9 cellular contexts compared by ENCODE assay signal in genomic region chr2:231563378-231563961, GRCh38. TPM values are rescaled to one million over a fixed set of nuclear protein-coding genes. Genes with fewer than 3 reads are reported as not detected.
DNase-seq lines count a peak whose midpoint lies in the region; ATAC-seq, FAIRE-seq and TF ChIP-seq lines count a peak whose summit lies in the region.
"Had no signal": no experiment of that assay in that cellular context is flagged by ENCODE, and none has a peak within 500 bp of the region (broad histone marks: within the 10 kb centered on the region; RNA-seq: fewer than 3 reads in every experiment).

No MANE protein-coding gene starts in this region.

- TF ChIP-seq CTCF in PC-9 (conservative IDR thresholded peaks at IDR 0.05): peak; percentile 62
- peak in 2 of 3 donors; percentile 26 to 44 for TF ChIP-seq CTCF in breast epithelium (IDR thresholded peaks at IDR 0.05)
- TF ChIP-seq CTCF in keratinocyte (optimal IDR thresholded peaks at IDR 0.05 in 1 of 3, IDR thresholded peaks at IDR 0.05 in 1 of 3, conservative IDR thresholded peaks at IDR 0.05 in 1 of 3; ENCODE audit: extremely low read depth in 1 of 3, insufficient read depth in 2 of 3, low read length in 3 of 3): peak; percentile 70 to 93 (median 88)

- H3K4me3 ChIP-seq in PC-9 (no peak overlapping the region), breast epithelium (no peak overlapping the region), keratinocyte (ENCODE audit: control insufficient read depth in 2 of 3, extremely low read depth in 1 of 3, insufficient read depth in 2 of 3, low read depth in 1 of 3, low read length in 3 of 3) (no peak overlapping the region)

- no peaks in the 10 kb centered on the region for H3K27me3 ChIP-seq in PC-9 (ENCODE audit: insufficient read depth, low read depth)
- H3K27me3 ChIP-seq in breast epithelium: no peaks in the 10 kb centered on the region
- no peaks in the 10 kb centered on the region for H3K27me3 ChIP-seq in keratinocyte (ENCODE audit: control insufficient read depth, extremely low read depth, insufficient read depth, low read length)

- no peak overlapping the region for H3K9ac ChIP-seq in keratinocyte (ENCODE audit: control insufficient read depth, extremely low read depth, insufficient read depth, low read length)

- no peaks in the 10 kb centered on the region for H3F3A ChIP-seq in PC-9 (ENCODE audit: insufficient read depth, low read depth)

- peak; percentile 68 for DNase-seq in Daoy (ENCODE audit: low read depth)
- peak in 1 of 2 experiments; percentile 61 for DNase-seq in PC-9
- peak in 1 of 2 donors; percentile 21 for DNase-seq in breast epithelium (ENCODE audit: low spot score in 2 of 2)
- peak; percentile 28 for DNase-seq in keratinocyte (ENCODE audit: low read depth, low spot score)
- peak; percentile 64 for DNase-seq in stimulated activated CD8-positive, alpha-beta memory T cell treated with anti-CD3 and anti-CD28 coated beads, Interleukin-4, amount 100 ng/mL, for 48 hours

- H3K4me1 ChIP-seq in PC-9 (replicated peaks; ENCODE audit: insufficient read depth) (no peaks in the 10 kb centered on the region), breast epithelium (no peaks in the 10 kb centered on the region), keratinocyte (ENCODE audit: control insufficient read depth, extremely low read depth, insufficient read depth, low read length) (no peaks in the 10 kb centered on the region)

- intact Hi-C loops in PC-9 (cut with micrococcal nuclease; ENCODE audit: unreplicated experiment): loop anchor here (1.0 kb wide), 4 partner anchors 38 to 152 kb away; no protein-coding TSS in a partner anchor
- intact Hi-C loops in breast epithelium (cut with DNase I; ENCODE audit: low total_unique reads): no loop called here

- no peaks in the 10 kb centered on the region for H4K20me1 ChIP-seq in PC-9 (ENCODE audit: insufficient read depth)
- H4K20me1 ChIP-seq in keratinocyte (ENCODE audit: control insufficient read depth, extremely low read depth, insufficient read depth, low read length): no peaks in the 10 kb centered on the region

- H3K36me3 ChIP-seq in PC-9 (ENCODE audit: low read depth): no peaks in the 10 kb centered on the region
- no peaks in the 10 kb centered on the region for H3K36me3 ChIP-seq in breast epithelium
- H3K36me3 ChIP-seq in keratinocyte (ENCODE audit: control insufficient read depth in 2 of 2, extremely low read depth in 1 of 2, insufficient read depth in 2 of 2, low read length in 2 of 2): no peaks in the 10 kb centered on the region

- TF ChIP-seq POLR2A in breast epithelium (IDR thresholded peaks at IDR 0.05): no peak

- POLR2A ChIA-PET in PC-9 (lab: Charles Lee; ENCODE audit: unreplicated experiment): interaction anchor here (0.9 kb wide), 1 partner anchor 111 kb away, joined by 6 read pairs; no protein-coding TSS in a partner anchor

- no peak overlapping the region for H3K27ac ChIP-seq in PC-9
- H3K27ac ChIP-seq in breast epithelium: no peak overlapping the region
- no peak overlapping the region for H3K27ac ChIP-seq in keratinocyte (ENCODE audit: control insufficient read depth, insufficient read depth, low read length)

- no peaks in the 10 kb centered on the region for H3K9me1 ChIP-seq in keratinocyte (ENCODE audit: control insufficient read depth, extremely low read depth, insufficient read depth, low read length)

- H3K9me2 ChIP-seq in PC-9 (ENCODE audit: insufficient read depth): no peaks in the 10 kb centered on the region

- FAIRE-seq in keratinocyte (lab: Jason Lieb, UNC): peak; percentile 89

- dilution Hi-C loops in keratinocyte (cut with MboI; ENCODE audit: extremely low pct_ligation_motif_present, low sequenced_read_pairs): no loop called here

- ATAC-seq in HG03280 (IDR thresholded peaks at IDR 0.05; ENCODE audit: unreplicated experiment) (peak; percentile 63), GM18858 (IDR thresholded peaks at IDR 0.05; ENCODE audit: unreplicated experiment) (no peak), GM21526 (IDR thresholded peaks at IDR 0.05; ENCODE audit: low FRiP score, unreplicated experiment) (no peak)

- no peak overlapping the region for H3K4me2 ChIP-seq in PC-9
- H3K4me2 ChIP-seq in keratinocyte (ENCODE audit: control insufficient read depth, extremely low read depth, insufficient read depth, low read depth, low read length): no peak overlapping the region

- CTCF ChIA-PET in PC-9 (lab: Charles Lee): interaction anchor here (0.6 to 1.3 kb wide), 7 partner anchors 18 to 112 kb away, joined by 3 to 6 read pairs (median 4); no protein-coding TSS in a partner anchor

- H2AFZ ChIP-seq in PC-9 (no peak overlapping the region), keratinocyte (ENCODE audit: control insufficient read depth, low read length) (no peak overlapping the region)

- H3K9me3 ChIP-seq in PC-9 (ENCODE audit: insufficient read depth, low read depth): no peaks in the 10 kb centered on the region
- H3K9me3 ChIP-seq in breast epithelium: no peaks in the 10 kb centered on the region
- no peaks in the 10 kb centered on the region for H3K9me3 ChIP-seq in keratinocyte (ENCODE audit: control insufficient read depth, low read depth, low read length)

- H3K79me2 ChIP-seq in PC-9 (ENCODE audit: low read depth): no peaks in the 10 kb centered on the region
- H3K79me2 ChIP-seq in keratinocyte (ENCODE audit: control insufficient read depth, insufficient read depth, low read length): no peaks in the 10 kb centered on the region

- BruUV-seq in PC-9 (replicated peaks; lab: Mats Ljungman, UMichigan): no TSS peak

RNA-seq across cellular contexts. Expression of gene TEX44, which starts 29.2 kb away (rescaled TPM):
- total RNA-seq in Daoy (2014; rRNA removed; shearing (Covaris generic)): not detected in 2 replicates
- total RNA-seq in PC-9 (2021) (not detected in 2 replicates), breast epithelium (not detected)
- not detected in 3 replicates for polyA plus RNA-seq in keratinocyte
- not detected for polyA plus RNA-seq in keratinocyte (2011; ENCODE audit: low read depth)
- not detected in 2 replicates for polyA plus RNA-seq in keratinocyte (2011; cell fraction: cytosol; rRNA removed)
- not detected in 2 replicates for polyA plus RNA-seq in keratinocyte (2011; cell fraction: nucleus; rRNA removed)
- not detected in 2 replicates for polyA plus RNA-seq in keratinocyte (2012; ENCODE audit: low replicate concordance)
- polyA minus RNA-seq in keratinocyte: not detected in 3 replicates
- not detected for polyA minus RNA-seq in keratinocyte (2011; cell fraction: cytosol; rRNA and poly(A)+ RNA removed)
- not detected in 2 replicates for polyA minus RNA-seq in keratinocyte (2011; cell fraction: nucleus; rRNA and poly(A)+ RNA removed)
- total RNA-seq: urinary bladder had no signal
- polyA plus RNA-seq: urinary bladder had no signal

RNA-seq across cellular contexts. Expression of gene NMUR1, which starts 33.2 kb away (rescaled TPM):
- total RNA-seq in Daoy (2014; rRNA removed; shearing (Covaris generic)): 0.09 TPM in 1 of 2 replicates, not detected in the other
- not detected in 2 replicates for total RNA-seq in PC-9 (2021)
- 1 to 10 TPM in 1 of 3 donors, under 1 TPM in 1, not detected in 1; under 0.01 to 3.8 TPM for total RNA-seq in breast epithelium
- not detected in 3 replicates for polyA plus RNA-seq in keratinocyte
- not detected for polyA plus RNA-seq in keratinocyte (2011; ENCODE audit: low read depth)
- polyA plus RNA-seq in keratinocyte (2011; cell fraction: cytosol; rRNA removed): not detected in 2 replicates
- polyA plus RNA-seq in keratinocyte (2011; cell fraction: nucleus; rRNA removed): not detected in 2 replicates
- polyA plus RNA-seq in keratinocyte (2012; ENCODE audit: low replicate concordance): not detected in 2 replicates
- polyA minus RNA-seq in keratinocyte: not detected in 3 replicates
- not detected for polyA minus RNA-seq in keratinocyte (2011; cell fraction: cytosol; rRNA and poly(A)+ RNA removed)
- not detected in 2 replicates for polyA minus RNA-seq in keratinocyte (2011; cell fraction: nucleus; rRNA and poly(A)+ RNA removed)

Comparison
In these comparisons a context has a peak if more than half of its experiments do, and no peak if none do; other contexts are left out.
1. CTCF ChIP-seq: peak in every context shown above with its lines; median percentile 88 in keratinocyte; 62 in PC-9; 35 in breast epithelium.